20 cellular contexts compared by ENCODE assay signal in the genomic region with DNA sequence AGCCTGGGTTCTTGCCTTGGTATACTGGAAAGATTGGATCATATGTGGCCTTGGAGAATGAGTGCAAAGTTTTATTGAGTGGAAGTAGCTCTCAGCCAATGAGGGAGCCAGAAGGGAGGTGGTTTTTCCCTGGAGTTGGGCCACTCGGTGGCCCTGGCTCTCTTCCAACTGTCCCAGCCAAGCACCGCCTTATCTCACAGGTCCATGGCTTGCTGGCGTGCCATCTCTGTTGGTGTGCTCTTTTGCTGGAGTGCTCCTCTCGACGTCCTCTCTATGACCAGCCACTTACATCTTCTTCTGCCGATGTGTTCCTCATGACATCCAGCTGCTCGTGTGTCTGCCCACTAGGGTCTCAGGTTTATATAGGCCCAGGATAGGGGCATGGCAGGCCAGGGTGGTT.
"Had no signal": no experiment of that assay in that cellular context is flagged by ENCODE, and none has a peak within 500 bp of the region (broad histone marks: within the 10 kb centered on the region; RNA-seq: fewer than 3 reads in every experiment).

No MANE protein-coding gene starts in this region.

- FAIRE-seq: K562 had no signal

- H3K27ac Mint-ChIP-seq: IgD-negative memory B cell had no signal

- DNase-seq: MV-4-11, NCI-H1048, NCI-H1105, NCI-H1417, NCI-H146, NCI-H1694 treated with DMSO at 0.1 percent for 48 hours, NCI-H1930, NCI-H2081, NCI-H2107, NCI-H2227 treated with DMSO at 0.1 percent for 48 hours, NCI-H524 treated with DMSO at 0.1 percent for 48 hours, NCI-H69, NCI-H774, PC-3, SHP77 had no signal

- ATAC-seq: K562, Panc1, PC-3, SK-N-SH treated with all-trans-retinoic acid at 6 μM for 48 hours had no signal

- H3K27ac ChIP-seq: RWPE1 had no signal

- H3K4me3 Mint-ChIP-seq: IgD-negative memory B cell had no signal

- H3K4me3 ChIP-seq: K562 had no signal

- H3K4me1 Mint-ChIP-seq: IgD-negative memory B cell had no signal

- H3K27me3 Mint-ChIP-seq: IgD-negative memory B cell had no signal
